1 cellular context compared by ENCODE assay signal in genomic region chr1:153573351-153573750, GRCh38.
TF ChIP-seq lines count a peak whose summit lies in the region.

No MANE protein-coding gene starts in this region.

TF ChIP-seq in SK-N-SH treated with all-trans-retinoic acid at 6 μM for 48 hours, 23 proteins besides CTCF, POLR2A, EP300 and RAD21 (continued from another document):
- TF ChIP-seq TSHZ2 (CRISPR knock-in tag; IDR thresholded peaks at IDR 0.05) = no peak
- TF ChIP-seq TCF4 (CRISPR knock-in tag; IDR thresholded peaks at IDR 0.05; ENCODE audit: borderline replicate concordance) = no peak
- TF ChIP-seq RARB (CRISPR knock-in tag; IDR thresholded peaks at IDR 0.05) = no peak
